In the genomic region with DNA sequence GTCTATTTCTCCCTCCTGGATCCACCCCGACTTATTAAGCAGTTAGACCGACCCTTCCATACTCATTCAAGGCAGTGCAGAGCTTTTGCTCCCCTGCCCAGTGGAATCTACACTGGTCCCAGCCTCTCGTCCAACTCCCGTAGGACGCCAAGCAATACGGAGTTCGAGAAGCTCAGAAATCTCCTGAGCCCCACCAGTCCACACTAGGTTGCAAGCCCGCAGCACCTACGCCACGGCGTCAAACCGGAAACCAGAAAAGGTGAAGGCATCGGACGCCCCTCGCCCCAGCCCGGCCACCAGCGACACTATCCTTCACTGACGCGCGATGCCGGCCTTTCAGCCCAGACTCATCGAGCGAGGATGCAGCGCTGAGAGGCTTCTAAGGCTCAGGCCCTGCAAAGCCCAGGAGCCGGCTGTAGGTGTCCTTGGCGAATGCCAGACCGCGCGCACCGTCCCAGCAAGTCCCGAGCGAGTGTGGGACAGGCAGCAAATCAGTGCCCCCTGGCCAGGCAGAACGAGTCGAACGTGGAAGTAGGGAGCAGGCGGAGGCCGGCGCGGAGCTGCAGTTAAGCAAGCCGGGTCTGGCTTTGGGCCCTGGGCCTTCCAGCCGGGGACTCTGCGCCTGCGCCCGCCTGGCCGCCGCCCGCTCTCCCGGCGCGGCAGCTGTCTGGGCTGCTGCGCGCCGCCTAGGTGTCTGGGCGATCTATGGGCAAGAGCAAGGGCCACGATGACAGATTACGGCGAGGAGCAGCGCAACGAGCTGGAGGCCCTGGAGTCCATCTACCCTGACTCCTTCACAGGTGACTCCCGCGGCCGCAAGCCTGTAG, we compare ENCODE assay signal across 8 cellular contexts. TPM values are rescaled to one million over a fixed set of nuclear protein-coding genes. Genes with fewer than 3 reads are reported as not detected.
DNase-seq lines count a peak whose midpoint lies in the region; ATAC-seq and TF ChIP-seq lines count a peak whose summit lies in the region.

Gene RWDD1, plus strand, starts transcription at position 649 of the 827 bp plus-strand sequence. Its CDS starts 79 bp downstream, at position 728.

- WGBS in testis, 2 donors: 0 to 1% methylated on average over 36 to 60 of the region's 62 CpGs

- no peaks in the 10 kb centered on the region for H3K36me3 ChIP-seq in testis (ENCODE audit: low read depth, missing control alignments)

- ATAC-seq in HG02610 (IDR thresholded peaks at IDR 0.05; ENCODE audit: unreplicated experiment): peak; percentile 95
- peak; percentile 85 to 96 for ATAC-seq in activated naive CD4-positive, alpha-beta T cell treated with anti-CD3 and anti-CD28 coated beads, Interleukin-2, amount 50 U/mL, for 72 hours
- peak; percentile 100 for ATAC-seq in omental fat pad (ENCODE audit: low FRiP score)

- peaks cover 14% of the 10 kb centered on the region for H3K4me1 ChIP-seq in testis

- H3K27ac ChIP-seq in testis: peak within 1 kb of the TSS; percentile 37 to 83

- DNase-seq in GM10266 (ENCODE audit: extremely low spot score) (peak; percentile 95), NCI-H1092 treated with DMSO at 0.1 percent for 48 hours (lab: John Stamatoyannopoulos, UW) (peak; percentile 97), SKM-1 (lab: John Stamatoyannopoulos, UW; ENCODE audit: unreplicated experiment) (peak; percentile 96), glomerular endothelial cell (ENCODE audit: extremely low read depth, low read depth, low spot score) (peak; percentile 88), omental fat pad (ENCODE audit: low spot score) (peak; percentile 86), testis (peak; percentile 99)
- peak; percentile 91 to 96 for DNase-seq in activated naive CD4-positive, alpha-beta T cell treated with anti-CD3 and anti-CD28 coated beads, Interleukin-2, amount 50 U/mL, for 72 hours (ENCODE audit: low spot score in 2 of 2)

- no peaks in the 10 kb centered on the region for H3K9me3 ChIP-seq in testis

- intact Hi-C loops in testis (cut with DNase I; ENCODE audit: low total_unique reads): no loop called here

- H3K27ac Mint-ChIP-seq in activated naive CD4-positive, alpha-beta T cell treated with anti-CD3 and anti-CD28 coated beads, Interleukin-2, amount 50 U/mL, for 72 hours: peak within 1 kb of the TSS; percentile 95 to 100

- peak within 1 kb of the TSS; percentile 79 to 80 for H3K4me3 ChIP-seq in testis

- TF ChIP-seq POLR2A in testis (IDR thresholded peaks at IDR 0.05): peak; percentile 32

- TF ChIP-seq CTCF in GM10266 (IDR thresholded peaks at IDR 0.05; ENCODE audit: control insufficient read depth, insufficient read depth, low read depth, missing control alignments): peak; percentile 18
- no peak for TF ChIP-seq CTCF in omental fat pad (IDR thresholded peaks at IDR 0.05)
- TF ChIP-seq CTCF in testis (IDR thresholded peaks at IDR 0.05): peak in 2 of 3 experiments; percentile 25 to 37

- peaks cover 6 to 12% of the 10 kb centered on the region in 2 donors for H3K36me3 Mint-ChIP-seq in activated naive CD4-positive, alpha-beta T cell treated with anti-CD3 and anti-CD28 coated beads, Interleukin-2, amount 50 U/mL, for 72 hours

- no peaks in the 10 kb centered on the region for H3K27me3 ChIP-seq in testis

- no peaks in the 10 kb centered on the region for H3K9me3 Mint-ChIP-seq in activated naive CD4-positive, alpha-beta T cell treated with anti-CD3 and anti-CD28 coated beads, Interleukin-2, amount 50 U/mL, for 72 hours

RNA-seq across cellular contexts. Expression of gene RWDD1, which starts in this region (rescaled TPM):
- total RNA-seq in activated naive CD4-positive, alpha-beta T cell treated with anti-CD3 and anti-CD28 coated beads, Interleukin-2, amount 50 U/mL, for 72 hours: 10 to 100 TPM; 18.0 to 33.7 TPM
- 25.6 and 34.9 TPM in 2 replicates for total RNA-seq in glomerular endothelial cell
- 10 to 100 TPM; 28.2 to 44.7 (median 40.2) TPM for total RNA-seq in omental fat pad
- total RNA-seq in testis: 10 to 100 TPM; 20.5 to 27.8 TPM
- polyA plus RNA-seq in testis (ENCODE audit: insufficient read depth, low read depth, low replicate concordance): 15.6 TPM

Comparison
In these comparisons a context has a peak if more than half of its experiments do, and no peak if none do; other contexts are left out.
1. Peak in every context shown above with its lines: DNase-seq, ATAC-seq, H3K4me3 ChIP-seq and H3K27ac ChIP-seq.
2. CTCF ChIP-seq: peak in GM10266 (single experiment) and testis (2 of 3); none in omental fat pad (0 of 3).